Comparison of ENCODE assay signal across 7 cellular contexts in the genomic region with DNA sequence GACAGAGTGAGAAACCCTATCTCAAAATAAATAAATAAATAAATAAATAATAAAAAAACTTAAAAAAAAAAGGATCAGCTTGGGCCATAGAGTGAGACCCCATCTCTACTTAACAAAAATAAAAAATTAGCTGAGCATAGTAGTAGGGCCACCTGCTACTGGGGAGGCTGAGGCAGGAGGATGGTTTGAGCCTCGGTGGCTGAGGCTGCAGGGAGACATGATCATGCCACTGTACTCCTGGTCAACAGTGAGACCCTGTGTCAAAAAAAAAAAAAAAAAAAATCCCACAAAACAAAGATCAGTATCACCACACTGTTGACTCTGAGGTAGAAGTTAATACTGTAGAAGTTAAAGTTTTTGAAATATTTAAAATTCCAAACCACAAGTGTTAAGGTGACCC.
"Had no signal": no experiment of that assay in that cellular context is flagged by ENCODE, and none has a peak within 500 bp of the region (broad histone marks: within the 10 kb centered on the region; RNA-seq: fewer than 3 reads in every experiment).

No MANE protein-coding gene starts in this region.

- H3K4me3 ChIP-seq: GM23338 had no signal

- FAIRE-seq: H1, H54, HTR-8/SVneo had no signal

- DNase-seq: H9, HCEC 1CT, KBM-7 had no signal

- H2AFZ ChIP-seq: GM23338 had no signal

- H3K4me2 ChIP-seq: GM23338 had no signal

- ATAC-seq: GM23338 had no signal
